In the genomic region with DNA sequence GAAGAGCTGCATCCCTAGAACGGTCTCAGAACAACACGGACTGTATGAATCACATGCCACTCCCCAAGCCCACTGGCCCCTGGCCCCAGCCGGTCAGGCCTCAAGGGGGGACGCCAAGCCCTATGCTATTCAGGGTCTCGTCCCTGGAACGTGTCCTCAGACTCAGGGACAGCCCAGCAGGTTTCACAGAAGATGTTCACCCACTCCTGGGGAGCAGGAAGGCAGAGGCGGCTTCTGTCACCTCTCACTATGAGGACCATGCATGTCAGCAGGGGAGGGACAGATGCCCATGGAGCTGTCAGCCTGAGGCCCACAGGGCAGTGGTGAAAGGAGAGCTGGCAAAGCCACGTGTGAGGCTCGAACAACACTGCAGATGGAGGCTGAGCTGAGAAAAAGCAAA, we compare ENCODE assay signal across 16 cellular contexts.
"Had no signal": no experiment of that assay in that cellular context is flagged by ENCODE, and none has a peak within 500 bp of the region (broad histone marks: within the 10 kb centered on the region; RNA-seq: fewer than 3 reads in every experiment).

No MANE protein-coding gene starts in this region.

- H3K4me3 ChIP-seq: SJSA1, SK-N-MC had no signal

- DNase-seq: KBM-7, NCI-H1092 treated with DMSO at 0.1 percent for 48 hours, NCI-H1417, NCI-H1436 treated with DMSO at 0.1 percent for 48 hours, NCI-H187 treated with DMSO at 0.1 percent for 48 hours, NCI-H2029 treated with DMSO at 0.1 percent for 48 hours, NCI-H2171 treated with DMSO at 0.1 percent for 48 hours, NCI-H524, NCI-H526 treated with DMSO at 0.1 percent for 48 hours, NCI-H774, Right ventricle myocardium superior, RPMI8226, SIG-M5 had no signal

- H3K27me3 ChIP-seq: SJSA1 had no signal

- H3K27ac ChIP-seq: HL-60, SJSA1, SK-N-MC had no signal

- H3K4me1 ChIP-seq: SJSA1 had no signal
